7 cellular contexts compared by ENCODE assay signal in genomic region chr10:85665078-85665477, GRCh38.
"Had no signal": no experiment of that assay in that cellular context is flagged by ENCODE, and none has a peak within 500 bp of the region (broad histone marks: within the 10 kb centered on the region; RNA-seq: fewer than 3 reads in every experiment).

No MANE protein-coding gene starts in this region.

- DNase-seq: IMR-90, KBM-7, KG1 had no signal

- H3K4me3 ChIP-seq: K562 had no signal

- H3K4me1 Mint-ChIP-seq: IgD-negative memory B cell had no signal

- H3K27ac Mint-ChIP-seq: IgD-negative memory B cell had no signal

- ATAC-seq: HepG2, K562 had no signal

- H3K27ac ChIP-seq: HL-60 had no signal

- H3K36me3 Mint-ChIP-seq: IgD-negative memory B cell had no signal

- H3K4me3 Mint-ChIP-seq: IgD-negative memory B cell had no signal

- H3K9me3 Mint-ChIP-seq: IgD-negative memory B cell had no signal
